8 cellular contexts compared by ENCODE assay signal in genomic region chr1:25247024-25247828, GRCh38. TPM values are rescaled to one million over a fixed set of nuclear protein-coding genes. Genes with fewer than 3 reads are reported as not detected.
DNase-seq lines count a peak whose midpoint lies in the region; ATAC-seq and TF ChIP-seq lines count a peak whose summit lies in the region.

Gene RSRP1, minus strand, starts transcription at chr1:25247454. Its CDS starts 491 bp downstream, at chr1:25246963.

- POLR2A ChIA-PET in AG04449 (lab: Yijun Ruan, JAX) = interaction anchor here (0.6 to 1.7 kb wide), 24 partner anchors 8 to 573 kb away, joined by 3 to 40 read pairs (median 4); partner anchors contain the start of genes MTFR1L and SYF2
- POLR2A ChIA-PET in activated B cell treated with CpG ODN at 0.5 μM for 24 hours (lab: Charles Lee) = interaction anchor here (0.5 to 2.2 kb wide), 33 partner anchors 8 to 1716 kb away, joined by 3 to 86 read pairs (median 4); partner anchors contain the start of genes CEP85, CLIC4, E2F2 and ELOA

- no peaks in the 10 kb centered on the region for H3K27me3 ChIP-seq in spleen (replicated peaks in 1 of 7)

- H3K27me3 Mint-ChIP-seq in activated B cell treated with CpG ODN at 0.5 μM for 24 hours = no peaks in the 10 kb centered on the region

- peak; percentile 84 for ATAC-seq in GM18907 (IDR thresholded peaks at IDR 0.05; ENCODE audit: unreplicated experiment)
- peak; percentile 86 for ATAC-seq in HG03159 (IDR thresholded peaks at IDR 0.05; ENCODE audit: unreplicated experiment)
- ATAC-seq in activated B cell treated with CpG ODN at 0.5 μM for 24 hours (ENCODE audit: low read depth) = peak; percentile 87

- H3K27ac Mint-ChIP-seq in activated B cell treated with CpG ODN at 0.5 μM for 24 hours = peak within 1 kb of the TSS; percentile 99

- DNase-seq in AG04449 (ENCODE audit: low read depth, low spot score) = peak; percentile 85
- peak; percentile 94 for DNase-seq in NCI-H226
- peak; percentile 98 for DNase-seq in activated B cell treated with CpG ODN at 0.5 μM for 24 hours
- DNase-seq in caudate nucleus (lab: John Stamatoyannopoulos, UW) = peak; percentile 71 to 100 (median 99)
- DNase-seq in inferior parietal cortex (ENCODE audit: extremely low spot score) = peak; percentile 100
- DNase-seq in spleen = peak; percentile 100

- peak; percentile 97 to 99 (median 99) for TF ChIP-seq POLR2A in spleen (IDR thresholded peaks at IDR 0.05)

- intact Hi-C loops in activated B cell treated with CpG ODN at 0.5 μM for 24 hours (cut with micrococcal nuclease) = loop anchor here (1.0 to 10.0 kb wide), 7 partner anchors 8 to 832 kb away; partner anchors contain the start of genes MACO1, NIPAL3, STPG1 and SYF2
- intact Hi-C loops in spleen (cut with DNase I; ENCODE audit: low total_unique reads) = no loop called here

- peak within 1 kb of the TSS; percentile 74 for H3K4me3 ChIP-seq in AG04449 (ENCODE audit: low read depth, low read length)
- peak within 1 kb of the TSS; percentile 69 to 100 (median 90) for H3K4me3 ChIP-seq in spleen

- H3K4me1 Mint-ChIP-seq in activated B cell treated with CpG ODN at 0.5 μM for 24 hours = peaks cover 45% of the 10 kb centered on the region

- H3K27ac ChIP-seq in caudate nucleus (ENCODE audit: low read depth, low read length) = peak within 1 kb of the TSS; percentile 100
- H3K27ac ChIP-seq in spleen = peak within 1 kb of the TSS; percentile 97 to 100 (median 100)

- peaks cover 27 to 55% (median 47%) of the 10 kb centered on the region in 6 donors for H3K4me1 ChIP-seq in spleen

- H3K4me3 Mint-ChIP-seq in activated B cell treated with CpG ODN at 0.5 μM for 24 hours = peak within 1 kb of the TSS; percentile 97

- TF ChIP-seq CTCF in AG04449 (IDR thresholded peaks at IDR 0.05; ENCODE audit: insufficient read depth, low read length, missing control alignments) = no peak
- TF ChIP-seq CTCF in activated B cell treated with CpG ODN at 0.5 μM for 24 hours (IDR thresholded peaks at IDR 0.05) = no peak
- TF ChIP-seq CTCF in spleen (IDR thresholded peaks at IDR 0.05 in 8 of 11, conservative IDR thresholded peaks at IDR 0.05 in 3 of 11) = peak in 6 of 11 experiments; percentile 16 to 55 (median 37)

- H3K36me3 Mint-ChIP-seq in activated B cell treated with CpG ODN at 0.5 μM for 24 hours (ENCODE audit: low read depth) = peaks cover 52% of the 10 kb centered on the region

- CTCF ChIA-PET in AG04449 (lab: Yijun Ruan, JAX) (no interaction called here), activated B cell treated with CpG ODN at 0.5 μM for 24 hours (lab: Charles Lee) (interaction anchor here (1.8 to 2.6 kb wide), 2 partner anchors 8 to 15 kb away, joined by 6 to 10 read pairs; partner anchors contain the start of gene SYF2)

- WGBS in spleen, 5 donors = 0 to 1% (median 0%) methylated on average over 54 to 79 of the region's 79 CpGs

- H3K36me3 ChIP-seq in spleen = peaks cover 0 to 45% (median 39%) of the 10 kb centered on the region in 6 donors

- no peaks in the 10 kb centered on the region for H3K9me3 ChIP-seq in spleen

- H3K9me3 Mint-ChIP-seq in activated B cell treated with CpG ODN at 0.5 μM for 24 hours = no peaks in the 10 kb centered on the region

RNA-seq across cellular contexts. Expression of gene RSRP1, which starts in this region (rescaled TPM):
- total RNA-seq in activated B cell treated with CpG ODN at 0.5 μM for 24 hours = 179 and 222 TPM in 2 replicates
- 100 to 1,000 TPM; 159 to 394 (median 208) TPM for total RNA-seq in spleen
- 100 to 1,000 TPM; 180 to 249 (median 247) TPM for polyA plus RNA-seq in spleen

Comparison
In these comparisons a context has a peak if more than half of its experiments do, and no peak if none do; other contexts are left out.
1. Peak in every context shown above with its lines: DNase-seq, ATAC-seq, H3K4me3 ChIP-seq and H3K27ac ChIP-seq.
2. CTCF ChIP-seq: peak in spleen (6 of 11); none in AG04449 (single experiment) and activated B cell treated with CpG ODN at 0.5 μM for 24 hours (single experiment).